21 cellular contexts compared by ENCODE assay signal in genomic region chr3:98917608-98918007, GRCh38.
"Had no signal": no experiment of that assay in that cellular context is flagged by ENCODE, and none has a peak within 500 bp of the region (broad histone marks: within the 10 kb centered on the region; RNA-seq: fewer than 3 reads in every experiment).

No MANE protein-coding gene starts in this region.

- DNase-seq: activated CD4-positive, alpha-beta memory T cell treated with anti-CD3 and anti-CD28 coated beads for 36 hours; activated CD4-positive, alpha-beta T cell treated with anti-CD3 and anti-CD28 coated beads for 48 hours; activated CD4-positive, CD25-positive, alpha-beta regulatory T cell treated with anti-CD3 and anti-CD28 coated beads, Interleukin-2, amount 50 U/mL, for 72 hours; activated CD8-positive, alpha-beta memory T cell treated with anti-CD3 and anti-CD28 coated beads for 24 hours; activated effector memory CD4-positive, alpha-beta T cell treated with anti-CD3 and anti-CD28 coated beads, Interleukin-2, amount 50 U/mL, for 16 hours; activated naive CD4-positive, alpha-beta T cell treated with Interleukin-2 at 50 U/mL for 16 hours; activated naive CD8-positive, alpha-beta T cell treated with anti-CD3 and anti-CD28 coated beads, Interleukin-2, amount 50 U/mL, for 24 hours; activated T-cell treated with anti-CD3 and anti-CD28 coated beads, Interleukin-2, amount 50 U/mL, for 4 hours; KG1; NCI-H1092; NCI-H1417; NCI-H1694; NCI-H2029; NCI-H2107; NCI-H2171 treated with DMSO at 0.1 percent for 48 hours; NCI-H345; NCI-H510A; NCI-H526 treated with DMSO at 0.1 percent for 48 hours; NCI-H82; SJCRH30 had no signal

- H3K27me3 ChIP-seq: SJCRH30 had no signal

- H3K4me3 ChIP-seq: SJCRH30 had no signal

- H3K27ac ChIP-seq: SJCRH30 had no signal

- ATAC-seq: activated naive CD4-positive, alpha-beta T cell treated with anti-CD3 and anti-CD28 coated beads, Interleukin-2, amount 50 U/mL, for 72 hours; activated naive CD8-positive, alpha-beta T cell treated with anti-CD3 and anti-CD28 coated beads, Interleukin-2, amount 50 U/mL, for 24 hours; activated T-cell treated with anti-CD3 and anti-CD28 coated beads, Interleukin-2, amount 50 U/mL, for 4 hours had no signal

- H3K36me3 ChIP-seq: SJCRH30 had no signal
